In the genomic region with DNA sequence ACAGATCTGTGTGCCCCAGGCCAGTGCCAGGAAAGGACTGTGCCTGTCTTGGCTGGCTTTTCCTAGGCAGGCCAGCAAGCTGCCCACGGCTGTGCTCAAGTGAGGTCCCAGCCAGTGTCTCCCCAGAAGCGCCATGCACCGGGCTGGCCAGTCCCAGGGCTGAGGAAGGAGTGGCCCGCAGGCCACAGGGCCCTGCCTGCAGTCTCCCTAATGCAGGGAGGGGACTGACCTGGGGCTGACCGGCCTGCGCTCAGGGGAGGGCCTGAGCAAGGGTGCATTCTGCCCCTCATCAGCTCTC, we compare ENCODE assay signal across 31 cellular contexts.
"Had no signal": no experiment of that assay in that cellular context is flagged by ENCODE, and none has a peak within 500 bp of the region (broad histone marks: within the 10 kb centered on the region; RNA-seq: fewer than 3 reads in every experiment).

No MANE protein-coding gene starts in this region.

- H3K4me1 ChIP-seq: upper lobe of right lung, uterus had no signal

- H3K4me3 Mint-ChIP-seq: naive B cell; naive thymus-derived CD8-positive, alpha-beta T cell; natural killer cell treated with Interleukin-12 subunit alpha and Interleukin-12 subunit beta and Interleukin-15 and Interleukin-18, amount 100 ng/mL, for 72 hours; neural crest cell; stimulated activated memory B cell treated with anti-CD40 and anti-IgM and Interleukin-4, amounts not matched to agents 10 μg/mL and 1 μg/mL and 100 μg/mL, for 72 hours; stimulated activated naive CD8-positive, alpha-beta T cell treated with anti-CD3 and anti-CD28 coated beads, Interleukin-15, amount 100 ng/mL, for 72 hours; type B pancreatic cell had no signal

- H3K27me3 Mint-ChIP-seq: progenitor cell of endocrine pancreas had no signal

- H3K4me3 ChIP-seq: ovary, psoas muscle, skin epidermis, smooth muscle cell, spleen, suprapubic skin, testis, tibial artery, transverse colon, upper lobe of right lung, uterus had no signal

- H3K9ac ChIP-seq: parathyroid adenoma had no signal

- H3K27ac Mint-ChIP-seq: natural killer cell treated with Interleukin-12 subunit alpha and Interleukin-12 subunit beta and Interleukin-15 and Interleukin-18, amount 100 ng/mL, for 72 hours; stimulated activated memory B cell treated with anti-CD40 and anti-IgM and Interleukin-4, amounts not matched to agents 10 μg/mL and 1 μg/mL and 100 μg/mL, for 72 hours had no signal

- H2AFZ ChIP-seq: parathyroid adenoma had no signal

- H3K27me3 ChIP-seq: ovary, testis, uterus had no signal

- H3K9me3 ChIP-seq: ovary, psoas muscle, spleen, suprapubic skin, testis, tibial artery, transverse colon, upper lobe of right lung, uterus had no signal

- H3K4me2 ChIP-seq: smooth muscle cell had no signal

- DNase-seq: naive B cell; naive thymus-derived CD8-positive, alpha-beta T cell; nephron progenitor cell; ovary; psoas muscle; spleen; stimulated activated CD4-positive, alpha-beta T cell treated with anti-CD3 and anti-CD28 coated beads, Interleukin-12 subunit alpha, Interleukin-12 subunit beta, amount 100 ng/mL, for 4 hours; stimulated activated CD4-positive, alpha-beta T cell treated with anti-CD3 and anti-CD28 coated beads, Interleukin-1b, Interleukin-23, amount 100 ng/mL, for 48 hours; stimulated activated CD4-positive, alpha-beta T cell treated with anti-CD3 and anti-CD28 coated beads, Interleukin-4, amount 100 ng/mL, for 1 hour; stimulated activated CD4-positive, alpha-beta T cell treated with anti-CD3 and anti-CD28 coated beads, Interleukin-4, amount 100 ng/mL, for 4 hours; stimulated activated CD8-positive, alpha-beta memory T cell treated with anti-CD3 and anti-CD28 coated beads, Interleukin-4, amount 100 ng/mL, for 48 hours; stimulated activated naive CD4-positive, alpha-beta T cell; stimulated activated naive CD8-positive, alpha-beta T cell treated with anti-CD3 and anti-CD28 coated beads, Interleukin-15, amount 100 ng/mL, for 72 hours; stimulated activated naive CD8-positive, alpha-beta T cell treated with anti-CD3 and anti-CD28 coated beads, Interleukin-15, Interleukin-2, amounts not matched to agents 100 U/mL and 50 U/mL, for 24 hours; substantia nigra; testis; tibial artery; transverse colon; upper lobe of right lung; uterus had no signal

- H3K36me3 ChIP-seq: ovary, transverse colon, uterus had no signal

- H3K27ac ChIP-seq: ovary, parathyroid adenoma, psoas muscle, skin epidermis, spleen, suprapubic skin, testis, tibial artery, transverse colon, upper lobe of right lung, uterus had no signal

- ATAC-seq: naive thymus-derived CD8-positive, alpha-beta T cell; natural killer cell treated with Interleukin-12 subunit alpha and Interleukin-12 subunit beta and Interleukin-15 and Interleukin-18, amount 100 ng/mL, for 72 hours; right cardiac atrium; sciatic nerve; stimulated activated memory B cell treated with anti-CD40 and anti-IgM and Interleukin-4, amounts not matched to agents 10 μg/mL and 1 μg/mL and 100 μg/mL, for 72 hours; stimulated activated naive CD8-positive, alpha-beta T cell treated with anti-CD3 and anti-CD28 coated beads, Interleukin-15, amount 100 ng/mL, for 72 hours; stimulated activated naive CD8-positive, alpha-beta T cell treated with anti-CD3 and anti-CD28 coated beads, Interleukin-15, Interleukin-2, amounts not matched to agents 100 U/mL and 50 U/mL, for 24 hours; upper lobe of right lung had no signal

- H3K4me1 Mint-ChIP-seq: stimulated activated memory B cell treated with anti-CD40 and anti-IgM and Interleukin-4, amounts not matched to agents 10 μg/mL and 1 μg/mL and 100 μg/mL, for 72 hours had no signal

- H3K36me3 Mint-ChIP-seq: naive B cell; natural killer cell treated with Interleukin-12 subunit alpha and Interleukin-12 subunit beta and Interleukin-15 and Interleukin-18, amount 100 ng/mL, for 72 hours; type B pancreatic cell had no signal
